1 cellular context compared by ENCODE assay signal in the genomic region with DNA sequence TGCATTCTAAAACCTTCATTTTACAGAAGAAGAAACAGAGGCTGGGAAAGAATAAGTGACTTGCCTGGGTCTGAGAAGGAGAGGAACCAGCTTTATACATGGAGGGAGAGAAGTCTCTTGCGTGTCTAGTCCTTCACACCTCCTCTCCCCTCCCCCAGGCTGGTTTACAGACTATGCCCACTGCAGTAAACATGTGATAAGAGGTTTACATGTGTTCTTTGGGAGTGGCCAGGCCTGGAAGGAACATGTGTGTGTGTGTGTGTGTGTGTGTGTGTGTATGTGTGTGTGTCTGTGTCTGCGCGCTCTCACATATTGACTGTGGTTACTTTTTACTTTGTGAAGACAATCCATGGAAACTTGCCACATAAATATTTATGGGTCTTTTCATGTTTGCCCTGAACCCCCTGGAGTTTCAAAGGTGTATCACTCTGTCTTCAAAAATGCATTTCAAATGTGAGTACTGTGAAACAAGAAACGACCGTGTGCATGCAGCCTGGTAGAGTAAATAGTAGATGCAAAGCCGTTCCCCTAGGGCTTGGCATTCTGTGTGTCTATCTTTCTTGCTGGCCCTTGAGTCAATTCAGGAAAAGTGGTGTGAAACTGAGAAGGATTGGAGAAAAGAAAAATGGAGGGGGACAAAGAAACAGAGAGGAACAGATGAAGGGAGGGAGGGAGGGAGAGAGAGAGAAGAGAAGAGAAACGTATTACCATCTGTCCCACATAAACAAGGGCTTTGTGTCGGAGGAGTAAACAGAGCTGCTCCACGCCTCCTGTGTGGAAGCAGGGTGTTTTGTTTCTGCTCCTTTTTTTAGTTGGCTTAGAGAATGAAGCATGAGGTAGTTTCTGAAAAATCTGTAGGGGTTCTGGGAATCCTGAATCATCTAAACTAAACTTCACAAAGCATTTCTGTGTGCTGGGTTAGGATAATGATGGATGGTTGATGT.
TF ChIP-seq lines count a peak whose summit lies in the region.

No MANE protein-coding gene starts in this region.

TF ChIP-seq in GM23338, 12 proteins besides CTCF, POLR2A, EP300 and RAD21 (continued from another document):
- TF ChIP-seq, protein P1, sequence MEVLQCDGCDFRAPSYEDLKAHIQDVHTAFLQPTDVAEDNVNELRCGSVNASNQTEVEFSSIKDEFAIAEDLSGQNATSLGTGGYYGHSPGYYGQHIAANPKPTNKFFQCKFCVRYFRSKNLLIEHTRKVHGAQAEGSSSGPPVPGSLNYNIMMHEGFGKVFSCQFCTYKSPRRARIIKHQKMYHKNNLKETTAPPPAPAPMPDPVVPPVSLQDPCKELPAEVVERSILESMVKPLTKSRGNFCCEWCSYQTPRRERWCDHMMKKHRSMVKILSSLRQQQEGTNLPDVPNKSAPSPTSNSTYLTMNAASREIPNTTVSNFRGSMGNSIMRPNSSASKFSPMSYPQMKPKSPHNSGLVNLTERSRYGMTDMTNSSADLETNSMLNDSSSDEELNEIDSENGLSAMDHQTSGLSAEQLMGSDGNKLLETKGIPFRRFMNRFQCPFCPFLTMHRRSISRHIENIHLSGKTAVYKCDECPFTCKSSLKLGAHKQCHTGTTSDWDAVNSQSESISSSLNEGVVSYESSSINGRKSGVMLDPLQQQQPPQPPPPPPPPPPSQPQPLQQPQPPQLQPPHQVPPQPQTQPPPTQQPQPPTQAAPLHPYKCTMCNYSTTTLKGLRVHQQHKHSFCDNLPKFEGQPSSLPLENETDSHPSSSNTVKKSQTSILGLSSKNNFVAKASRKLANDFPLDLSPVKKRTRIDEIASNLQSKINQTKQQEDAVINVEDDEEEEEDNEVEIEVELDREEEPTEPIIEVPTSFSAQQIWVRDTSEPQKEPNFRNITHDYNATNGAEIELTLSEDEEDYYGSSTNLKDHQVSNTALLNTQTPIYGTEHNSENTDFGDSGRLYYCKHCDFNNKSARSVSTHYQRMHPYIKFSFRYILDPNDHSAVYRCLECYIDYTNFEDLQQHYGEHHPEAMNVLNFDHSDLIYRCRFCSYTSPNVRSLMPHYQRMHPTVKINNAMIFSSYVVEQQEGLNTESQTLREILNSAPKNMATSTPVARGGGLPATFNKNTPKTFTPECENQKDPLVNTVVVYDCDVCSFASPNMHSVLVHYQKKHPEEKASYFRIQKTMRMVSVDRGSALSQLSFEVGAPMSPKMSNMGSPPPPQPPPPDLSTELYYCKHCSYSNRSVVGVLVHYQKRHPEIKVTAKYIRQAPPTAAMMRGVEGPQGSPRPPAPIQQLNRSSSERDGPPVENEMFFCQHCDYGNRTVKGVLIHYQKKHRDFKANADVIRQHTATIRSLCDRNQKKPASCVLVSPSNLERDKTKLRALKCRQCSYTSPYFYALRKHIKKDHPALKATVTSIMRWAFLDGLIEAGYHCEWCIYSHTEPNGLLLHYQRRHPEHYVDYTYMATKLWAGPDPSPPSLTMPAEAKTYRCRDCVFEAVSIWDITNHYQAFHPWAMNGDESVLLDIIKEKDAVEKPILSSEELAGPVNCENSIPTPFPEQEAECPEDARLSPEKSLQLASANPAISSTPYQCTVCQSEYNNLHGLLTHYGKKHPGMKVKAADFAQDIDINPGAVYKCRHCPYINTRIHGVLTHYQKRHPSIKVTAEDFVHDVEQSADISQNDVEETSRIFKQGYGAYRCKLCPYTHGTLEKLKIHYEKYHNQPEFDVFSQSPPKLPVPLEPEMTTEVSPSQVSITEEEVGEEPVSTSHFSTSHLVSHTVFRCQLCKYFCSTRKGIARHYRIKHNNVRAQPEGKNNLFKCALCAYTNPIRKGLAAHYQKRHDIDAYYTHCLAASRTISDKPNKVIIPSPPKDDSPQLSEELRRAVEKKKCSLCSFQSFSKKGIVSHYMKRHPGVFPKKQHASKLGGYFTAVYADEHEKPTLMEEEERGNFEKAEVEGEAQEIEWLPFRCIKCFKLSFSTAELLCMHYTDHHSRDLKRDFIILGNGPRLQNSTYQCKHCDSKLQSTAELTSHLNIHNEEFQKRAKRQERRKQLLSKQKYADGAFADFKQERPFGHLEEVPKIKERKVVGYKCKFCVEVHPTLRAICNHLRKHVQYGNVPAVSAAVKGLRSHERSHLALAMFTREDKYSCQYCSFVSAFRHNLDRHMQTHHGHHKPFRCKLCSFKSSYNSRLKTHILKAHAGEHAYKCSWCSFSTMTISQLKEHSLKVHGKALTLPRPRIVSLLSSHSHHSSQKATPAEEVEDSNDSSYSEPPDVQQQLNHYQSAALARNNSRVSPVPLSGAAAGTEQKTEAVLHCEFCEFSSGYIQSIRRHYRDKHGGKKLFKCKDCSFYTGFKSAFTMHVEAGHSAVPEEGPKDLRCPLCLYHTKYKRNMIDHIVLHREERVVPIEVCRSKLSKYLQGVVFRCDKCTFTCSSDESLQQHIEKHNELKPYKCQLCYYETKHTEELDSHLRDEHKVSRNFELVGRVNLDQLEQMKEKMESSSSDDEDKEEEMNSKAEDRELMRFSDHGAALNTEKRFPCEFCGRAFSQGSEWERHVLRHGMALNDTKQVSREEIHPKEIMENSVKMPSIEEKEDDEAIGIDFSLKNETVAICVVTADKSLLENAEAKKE (CRISPR knock-in tag; IDR thresholded peaks at IDR 0.05) = no peak
- TF ChIP-seq STAT1 (IDR thresholded peaks at IDR 0.05; ENCODE audit: unreplicated experiment) (no peak), CREB1 (CRISPR knock-in tag; IDR thresholded peaks at IDR 0.05; ENCODE audit: low read depth) (no peak), EZH2 (IDR thresholded peaks at IDR 0.05; ENCODE audit: low read depth, unreplicated experiment) (no peak), ZNF331 (CRISPR knock-in tag; IDR thresholded peaks at IDR 0.05; ENCODE audit: low read depth) (no peak)
- TF ChIP-seq, protein P2, sequence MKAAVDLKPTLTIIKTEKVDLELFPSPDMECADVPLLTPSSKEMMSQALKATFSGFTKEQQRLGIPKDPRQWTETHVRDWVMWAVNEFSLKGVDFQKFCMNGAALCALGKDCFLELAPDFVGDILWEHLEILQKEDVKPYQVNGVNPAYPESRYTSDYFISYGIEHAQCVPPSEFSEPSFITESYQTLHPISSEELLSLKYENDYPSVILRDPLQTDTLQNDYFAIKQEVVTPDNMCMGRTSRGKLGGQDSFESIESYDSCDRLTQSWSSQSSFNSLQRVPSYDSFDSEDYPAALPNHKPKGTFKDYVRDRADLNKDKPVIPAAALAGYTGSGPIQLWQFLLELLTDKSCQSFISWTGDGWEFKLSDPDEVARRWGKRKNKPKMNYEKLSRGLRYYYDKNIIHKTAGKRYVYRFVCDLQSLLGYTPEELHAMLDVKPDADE (IDR thresholded peaks at IDR 0.05) = no peak
